8 cellular contexts compared by ENCODE assay signal in the genomic region with DNA sequence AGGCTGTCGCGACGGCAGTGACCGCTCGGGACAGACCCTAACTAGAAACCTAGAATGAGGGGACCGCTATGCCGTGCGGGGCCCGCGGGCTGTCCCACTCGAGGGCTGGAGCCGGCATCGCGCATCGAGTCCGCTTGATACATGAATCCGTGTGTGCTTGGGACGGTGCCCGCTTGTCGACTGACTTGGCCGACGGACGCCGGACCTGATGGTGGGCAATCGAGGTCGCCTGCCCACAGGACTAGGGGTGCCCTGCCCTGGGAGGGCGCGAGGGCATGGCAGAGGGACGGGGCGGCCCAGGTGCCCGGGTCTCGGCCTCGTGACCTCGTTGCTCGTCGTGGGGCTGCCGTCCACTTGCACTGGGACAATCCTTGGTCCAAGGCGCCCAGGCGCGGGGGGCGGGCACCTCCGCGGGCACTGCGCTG. TPM values are rescaled to one million over a fixed set of nuclear protein-coding genes. Genes with fewer than 3 reads are reported as not detected.
DNase-seq lines count a peak whose midpoint lies in the region; ATAC-seq and TF ChIP-seq lines count a peak whose summit lies in the region.

No MANE protein-coding gene starts in this region.

- H3K9me3 Mint-ChIP-seq in activated naive CD8-positive, alpha-beta T cell treated with anti-CD3 and anti-CD28 coated beads, Interleukin-2, amount 10 ng/mL, durations not matched to agents 7 days and 5 days = no peaks in the 10 kb centered on the region

- peaks cover 27% of the 10 kb centered on the region for H3K4me1 Mint-ChIP-seq in activated naive CD8-positive, alpha-beta T cell treated with anti-CD3 and anti-CD28 coated beads, Interleukin-2, amount 10 ng/mL, durations not matched to agents 7 days and 5 days

- no peak overlapping the region for H3K27ac ChIP-seq in iPS DF 6.9 (ENCODE audit: low read length)

- peaks cover 2% of the 10 kb centered on the region; the same call in 1 of the 2 replicates for H3K4me1 ChIP-seq in iPS DF 6.9 (ENCODE audit: control insufficient read depth, insufficient read depth, low read length)

- no peaks in the 10 kb centered on the region for H3K9me3 ChIP-seq in iPS DF 6.9 (ENCODE audit: control insufficient read depth, insufficient read depth, low read length)

- peaks cover 25% of the 10 kb centered on the region for H3K36me3 Mint-ChIP-seq in activated naive CD8-positive, alpha-beta T cell treated with anti-CD3 and anti-CD28 coated beads, Interleukin-2, amount 10 ng/mL, durations not matched to agents 7 days and 5 days

- POLR2A ChIA-PET in activated naive CD8-positive, alpha-beta T cell treated with anti-CD3 and anti-CD28 coated beads, Interleukin-2, amount 10 ng/mL, durations not matched to agents 7 days and 5 days (lab: Charles Lee) = interaction anchor here (0.6 to 4.4 kb wide), 23 partner anchors 11 to 243 kb away, joined by 3 to 92 read pairs (median 6); a partner anchor contains a TSS

- peak; percentile 85 for DNase-seq in DMS 273 (lab: John Stamatoyannopoulos, UW; ENCODE audit: unreplicated experiment)
- no peak for DNase-seq in DMS 273 treated with DMSO at 0.1 percent for 48 hours (lab: John Stamatoyannopoulos, UW)
- DNase-seq in LNCaP clone FGC (ENCODE audit: low read depth) = no peak
- peak; percentile 77 for DNase-seq in activated naive CD8-positive, alpha-beta T cell treated with anti-CD3 and anti-CD28 coated beads, Interleukin-2, amount 10 ng/mL, durations not matched to agents 7 days and 5 days
- no peak for DNase-seq in iPS DF 6.9 (ENCODE audit: low read depth, low spot score)
- DNase-seq in stimulated activated CD4-positive, alpha-beta T cell treated with anti-CD3 and anti-CD28 coated beads, Interleukin-2, amount 100 ng/mL, for 24 hours = peak; percentile 58 to 66
- DNase-seq in RPMI8226 = no peak
- no peak for DNase-seq in DMS53 treated with DMSO at 0.1 percent for 48 hours (lab: John Stamatoyannopoulos, UW; ENCODE audit: unreplicated experiment)

- peak overlapping the region; percentile 100 for H3K27ac Mint-ChIP-seq in activated naive CD8-positive, alpha-beta T cell treated with anti-CD3 and anti-CD28 coated beads, Interleukin-2, amount 10 ng/mL, durations not matched to agents 7 days and 5 days

- no peak for TF ChIP-seq CTCF in LNCaP clone FGC (IDR thresholded peaks at IDR 0.05; ENCODE audit: control insufficient read depth, extremely low read depth, insufficient read depth)

- peaks cover 32% of the 10 kb centered on the region for H3K36me3 ChIP-seq in iPS DF 6.9 (ENCODE audit: control insufficient read depth, insufficient read depth, low read length)

- no CpG with 5 or more reads among the region's 44 CpGs for WGBS in iPS DF 6.9 (ENCODE audit: insufficient coverage, insufficient read length)

- no peak for ATAC-seq in activated naive CD8-positive, alpha-beta T cell treated with anti-CD3 and anti-CD28 coated beads, Interleukin-2, amount 10 ng/mL, durations not matched to agents 7 days and 5 days (ENCODE audit: low read depth)

- H3K27me3 ChIP-seq in iPS DF 6.9 (ENCODE audit: control insufficient read depth, insufficient read depth, low read length) = no peaks in the 10 kb centered on the region

- H3K4me3 Mint-ChIP-seq in activated naive CD8-positive, alpha-beta T cell treated with anti-CD3 and anti-CD28 coated beads, Interleukin-2, amount 10 ng/mL, durations not matched to agents 7 days and 5 days = peak overlapping the region; percentile 94

- H3K4me3 ChIP-seq in LNCaP clone FGC (ENCODE audit: low read depth, low read length) = peak overlapping the region; percentile 78
- H3K4me3 ChIP-seq in iPS DF 6.9 (ENCODE audit: low read length) = peak overlapping the region; percentile 89

- H3K27me3 Mint-ChIP-seq in activated naive CD8-positive, alpha-beta T cell treated with anti-CD3 and anti-CD28 coated beads, Interleukin-2, amount 10 ng/mL, durations not matched to agents 7 days and 5 days = no peaks in the 10 kb centered on the region

RNA-seq across cellular contexts. Expression of a gene that starts 0.7 kb away (rescaled TPM):
- 1,000 to 10,000 TPM; 1,404 to 1,416 TPM for total RNA-seq in activated naive CD8-positive, alpha-beta T cell treated with anti-CD3 and anti-CD28 coated beads, Interleukin-2, amount 10 ng/mL, durations not matched to agents 7 days and 5 days

Comparison
In these comparisons a context has a peak if more than half of its experiments do, and no peak if none do; other contexts are left out.
1. DNase-seq: peak in DMS 273 (single experiment), activated naive CD8-positive, alpha-beta T cell treated with anti-CD3 and anti-CD28 coated beads, Interleukin-2, amount 10 ng/mL, durations not matched to agents 7 days and 5 days (single experiment) and stimulated activated CD4-positive, alpha-beta T cell treated with anti-CD3 and anti-CD28 coated beads, Interleukin-2, amount 100 ng/mL, for 24 hours (2 of 2); none in DMS 273 treated with DMSO at 0.1 percent for 48 hours (single experiment), LNCaP clone FGC (single experiment), iPS DF 6.9 (single experiment), RPMI8226 (single experiment) and DMS53 treated with DMSO at 0.1 percent for 48 hours (single experiment).